ENCODE assay signal across 17 cellular contexts in the genomic region with DNA sequence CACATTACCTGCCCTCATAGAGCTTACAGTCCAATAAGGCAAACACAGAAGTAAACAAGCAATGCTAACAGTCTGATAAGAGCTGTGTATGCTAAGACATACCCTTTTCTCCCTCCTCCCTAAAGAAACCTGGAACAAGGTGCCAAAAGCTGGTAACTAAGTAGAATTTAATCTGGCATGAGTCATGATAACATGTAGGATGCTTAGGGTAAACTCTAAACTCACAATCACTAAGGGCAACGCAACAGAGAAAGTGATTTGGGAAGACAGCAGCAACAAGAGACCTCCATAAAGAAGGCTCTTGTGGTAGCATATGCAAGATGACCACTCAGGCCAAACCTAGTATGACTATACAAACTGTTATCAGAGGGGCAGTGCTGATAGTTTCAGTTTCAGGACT. TPM values are rescaled to one million over a fixed set of nuclear protein-coding genes. Genes with fewer than 3 reads are reported as not detected.
DNase-seq lines count a peak whose midpoint lies in the region; ATAC-seq, FAIRE-seq and TF ChIP-seq lines count a peak whose summit lies in the region.
"Had no signal": no experiment of that assay in that cellular context is flagged by ENCODE, and none has a peak within 500 bp of the region (broad histone marks: within the 10 kb centered on the region; RNA-seq: fewer than 3 reads in every experiment).

No MANE protein-coding gene starts in this region.

- H3K9me3 ChIP-seq in Panc1 (ENCODE audit: control insufficient read depth, insufficient read depth, low read depth, low read length): no peaks in the 10 kb centered on the region
- H3K9me3 ChIP-seq in GM12878 (replicated peaks; ENCODE audit: control insufficient read depth, insufficient read depth, low read length): peaks cover 6% of the 10 kb centered on the region
- H3K9me3 ChIP-seq in osteoblast (ENCODE audit: low read depth, low read length): no peaks in the 10 kb centered on the region

- peak overlapping the region; percentile 66; the same call in 1 of the 2 replicates for H3K27ac ChIP-seq in Panc1 (ENCODE audit: low read length)
- peak overlapping the region; percentile 27; the same call in 1 of the 2 replicates for H3K27ac ChIP-seq in GM12878 (ENCODE audit: control insufficient read depth, insufficient read depth)
- peak overlapping the region; percentile 59 for H3K27ac ChIP-seq in osteoblast (ENCODE audit: low read depth, low read length)
- H3K27ac ChIP-seq: BLaER1 treated with 17β-estradiol and CSF1 and Interleukin-3, amounts not matched to agents 10 nM and 100 nM had no signal

- TF ChIP-seq POLR2A in GM12892 (IDR thresholded peaks at IDR 0.05; ENCODE audit: low read depth, low read length) (no peak), GM12878 (IDR thresholded peaks at IDR 0.05; ENCODE audit: low read depth, low read length) (no peak)

- peak; percentile 71 for FAIRE-seq in GM12892 (lab: Jason Lieb, UNC)
- FAIRE-seq in GM12878 (lab: Jason Lieb, UNC): no peak
- FAIRE-seq: D721Med, HTR-8/SVneo had no signal

- H3K4me3 ChIP-seq in Panc1 (ENCODE audit: low read depth in 2 of 2, low read length in 2 of 2) (no peak overlapping the region), GM12878 (no peak overlapping the region), osteoblast (ENCODE audit: insufficient read depth, low read length) (no peak overlapping the region)
- H3K4me3 ChIP-seq: BLaER1 treated with 17β-estradiol and CSF1 and Interleukin-3, amounts not matched to agents 10 nM and 100 nM had no signal

- H3K79me2 ChIP-seq in GM12878 (ENCODE audit: control insufficient read depth, insufficient read depth, low read length) (peaks cover 95% of the 10 kb centered on the region), osteoblast (ENCODE audit: insufficient read depth, low read length) (peaks cover 85% of the 10 kb centered on the region)

- in situ Hi-C loops in Panc1 (cut with HindIII; ENCODE audit: low pct_unique_long_range_greater_than_20kb, low sequenced_read_pairs) (no loop called here), GM12878 (cut with MboI) (no loop called here)

- H3K4me2 ChIP-seq in GM12878 (ENCODE audit: control insufficient read depth, insufficient read depth): peak overlapping the region; percentile 8; the same call in 1 of the 2 replicates
- H3K4me2 ChIP-seq in osteoblast (ENCODE audit: insufficient read depth, low read length): peak overlapping the region; percentile 41
- H3K4me2 ChIP-seq: BLaER1 treated with 17β-estradiol and CSF1 and Interleukin-3, amounts not matched to agents 10 nM and 100 nM had no signal

- no peak overlapping the region for H2AFZ ChIP-seq in GM12878 (ENCODE audit: control insufficient read depth, low read depth, low read length)
- H2AFZ ChIP-seq in osteoblast (ENCODE audit: low read length): no peak overlapping the region

- no peak for TF ChIP-seq RAD21 in GM12878 (IDR thresholded peaks at IDR 0.05; ENCODE audit: insufficient read depth, low read depth, low read length)

- H3K36me3 ChIP-seq in Panc1 (ENCODE audit: control insufficient read depth, insufficient read depth, low read length) (no peaks in the 10 kb centered on the region), GM12878 (ENCODE audit: control insufficient read depth in 2 of 2, insufficient read depth in 2 of 2, low read length in 1 of 2) (peaks cover 0 to 8% of the 10 kb centered on the region in 2 experiments; a peak in 1 of 4 replicates), osteoblast (ENCODE audit: insufficient read depth, low read length) (no peaks in the 10 kb centered on the region)
- H3K36me3 ChIP-seq: BLaER1 treated with 17β-estradiol and CSF1 and Interleukin-3, amounts not matched to agents 10 nM and 100 nM had no signal

- ATAC-seq in Panc1 (no peak; the same call in 1 of the 2 replicates), GM12878 (0 out of 3 replicates have a peak, but pooled peaks have one; percentile 11), GM19463 (IDR thresholded peaks at IDR 0.05; ENCODE audit: unreplicated experiment) (no peak), HG02852 (IDR thresholded peaks at IDR 0.05; ENCODE audit: unreplicated experiment) (no peak)
- ATAC-seq: CD8-positive, alpha-beta T cell had no signal

- DNase-seq in GM12892 (ENCODE audit: insufficient read length): no peak
- no peak for DNase-seq in Panc1 (ENCODE audit: low read depth, low spot score)
- DNase-seq in GM12878 (ENCODE audit: low read depth, low spot score): no peak
- DNase-seq in osteoblast (ENCODE audit: insufficient read length, low spot score, missing footprints): no peak
- no peak for DNase-seq in HuH-7.5 (ENCODE audit: low spot score)
- DNase-seq in stimulated activated naive CD4-positive, alpha-beta T cell (lab: John Stamatoyannopoulos, UW): no peak
- DNase-seq: CD8-positive, alpha-beta T cell; DMS79; H9; NCI-H1105; NCI-H1694 treated with DMSO at 0.1 percent for 48 hours; NCI-H524 had no signal

- intact Hi-C loops in Panc1 (cut with micrococcal nuclease; ENCODE audit: unreplicated experiment) (no loop called here), GM12878 (cut with micrococcal nuclease; ENCODE audit: unreplicated experiment) (no loop called here)

- POLR2A ChIA-PET in Panc1 (lab: Charles Lee) (no interaction called here), GM12878 (lab: Charles Lee) (interaction anchor here (1.0 kb wide), 1 partner anchor 17 kb away, joined by 4 read pairs; no protein-coding TSS in a partner anchor)

- peaks cover 48% of the 10 kb centered on the region for H3K4me1 ChIP-seq in Panc1 (ENCODE audit: control insufficient read depth, insufficient read depth, low read length)
- peaks cover 63% of the 10 kb centered on the region for H3K4me1 ChIP-seq in GM12878 (ENCODE audit: control insufficient read depth, insufficient read depth, low read length)
- H3K4me1 ChIP-seq in osteoblast (ENCODE audit: insufficient read depth, low read length): peaks cover 48% of the 10 kb centered on the region

- no peak overlapping the region for H3K9ac ChIP-seq in GM12878 (ENCODE audit: control insufficient read depth, insufficient read depth, low read length)
- H3K9ac ChIP-seq: BLaER1 treated with 17β-estradiol and CSF1 and Interleukin-3, amounts not matched to agents 10 nM and 100 nM had no signal

- CTCF ChIA-PET in Panc1 (lab: Charles Lee) (no interaction called here), GM12878 (lab: Yijun Ruan, JAX) (interaction anchor here (0.9 to 1.5 kb wide), 3 partner anchors 9 to 70 kb away, joined by 3 to 4 read pairs (median 3); no protein-coding TSS in a partner anchor)

- H4K20me1 ChIP-seq in GM12878 (ENCODE audit: control insufficient read depth, insufficient read depth) (no peaks in the 10 kb centered on the region), osteoblast (ENCODE audit: insufficient read depth, low read length) (peaks cover 22% of the 10 kb centered on the region)

- no TSS peak for BruUV-seq in Panc1 (replicated peaks; lab: Mats Ljungman, UMichigan)
- BruUV-seq in GM12878 (replicated peaks; lab: Mats Ljungman, UMichigan): no TSS peak

- no peak for TF ChIP-seq CTCF in Panc1 (IDR thresholded peaks at IDR 0.05)
- no peak for TF ChIP-seq CTCF in GM12878 (IDR thresholded peaks at IDR 0.05 in 2 of 3, conservative IDR thresholded peaks at IDR 0.05 in 1 of 3; ENCODE audit: control insufficient read depth in 2 of 3, extremely low read depth in 1 of 3, insufficient read depth in 1 of 3, low read depth in 3 of 3, low read length in 3 of 3)
- no peak for TF ChIP-seq CTCF in osteoblast (IDR thresholded peaks at IDR 0.05; ENCODE audit: extremely low read depth, low read depth, low read length)

- 94% methylated on average over 1 of the region's 1 CpG for WGBS in GM12878 (ENCODE audit: insufficient coverage, insufficient replicate concordance, low lambda C conversion rate, missing lambda C conversion rate)

- H3K27me3 ChIP-seq in Panc1 (ENCODE audit: control insufficient read depth, insufficient read depth, low read length): no peaks in the 10 kb centered on the region
- H3K27me3 ChIP-seq in GM12878 (replicated peaks in 1 of 2; ENCODE audit: control insufficient read depth in 2 of 2, insufficient read depth in 2 of 2, low read length in 1 of 2): no peaks in the 10 kb centered on the region
- no peaks in the 10 kb centered on the region for H3K27me3 ChIP-seq in osteoblast (ENCODE audit: insufficient read depth, low read length)
- H3K27me3 ChIP-seq: BLaER1 treated with 17β-estradiol and CSF1 and Interleukin-3, amounts not matched to agents 10 nM and 100 nM had no signal

- no peak for TF ChIP-seq EP300 in GM12878 (IDR thresholded peaks at IDR 0.05; ENCODE audit: borderline replicate concordance in 1 of 2, control insufficient read depth in 1 of 2, low read depth in 2 of 2, low read length in 2 of 2)

- SMC1A ChIA-PET in GM12878 (lab: Charles Lee; ENCODE audit: uncharacterized antibody, unreplicated experiment): interaction anchor here (0.9 to 5.4 kb wide), 4 partner anchors 12 to 95 kb away, joined by 3 to 46 read pairs (median 4); no protein-coding TSS in a partner anchor

- RAD21 ChIA-PET in GM12878 (lab: Charles Lee; ENCODE audit: unreplicated experiment): interaction anchor here (0.6 to 1.7 kb wide), 5 partner anchors 14 to 96 kb away, joined by 3 to 5 read pairs (median 4); no protein-coding TSS in a partner anchor

TF ChIP-seq in GM12878, 131 proteins besides CTCF, POLR2A, EP300 and RAD21 (continues in another document):
- no peak for TF ChIP-seq RUNX3 (IDR thresholded peaks at IDR 0.05; ENCODE audit: low read length)
- no peak for TF ChIP-seq RBBP5 (conservative IDR thresholded peaks at IDR 0.05)
- no peak for TF ChIP-seq NR2F1 (conservative IDR thresholded peaks at IDR 0.05)

RNA-seq across cellular contexts. Expression of a gene that starts 55.5 kb away (rescaled TPM):
- 102 TPM for polyA plus RNA-seq in GM12892 (2012; ENCODE audit: missing spikeins)
- total RNA-seq in Panc1 (2021; ENCODE audit: unreplicated experiment) (161 TPM), GM12878 (2014; rRNA removed) (55.9 and 59.3 TPM in 2 replicates), GM12878 (2014; rRNA removed; fragmentation: Illumina TruSeq; extraction: Trizol) (70.5 and 76.5 TPM in 2 replicates), GM12878 (2021) (256 and 266 TPM in 2 replicates), osteoblast (220 and 336 TPM in 2 replicates)
- polyA plus RNA-seq in Panc1 (2012; ENCODE audit: insufficient read length): 113 TPM
- 732 and 834 TPM in 2 replicates for total RNA-seq in GM12878 (2013; cell fraction: nucleolus; rRNA removed)
- 15.6 TPM for polyA plus RNA-seq in GM12878 (2011; ENCODE audit: low read depth)
- polyA plus RNA-seq in GM12878 (2011; rRNA removed) (33.3 and 68.3 TPM in 2 replicates), GM12878 (2014; fragmentation: Illumina TruSeq; extraction: Trizol) (77.9 and 93.5 TPM in 2 replicates), GM12878 (2014; fragmentation: Nextera tagmentation; extraction: Ambion mirVana) (10 to 100 TPM; 10.3 to 27.5 TPM), GM12878 (2014; rRNA removed) (43.7 and 46.9 TPM in 2 replicates), GM12878 (2016; fragmentation: Nextera tagmentation; extraction: Ambion mirVana) (100 to 1,000 TPM; 189 to 191 TPM)
- polyA plus RNA-seq in GM12878 (2011; cell fraction: cytosol; rRNA removed): 16.2 and 18.4 TPM in 2 replicates
- polyA plus RNA-seq in GM12878 (2011; cell fraction: nucleus; rRNA removed): 21.3 TPM in 2 replicates
- 92.0 and 138 TPM in 2 replicates for polyA plus RNA-seq in GM12878 (2012)
- 25.2 and 53.3 TPM in 2 replicates for polyA minus RNA-seq in GM12878 (2011; rRNA and poly(A)+ RNA removed)
- 11.1 TPM in 2 replicates for polyA minus RNA-seq in GM12878 (2011; cell fraction: cytosol; rRNA and poly(A)+ RNA removed)
- polyA minus RNA-seq in GM12878 (2011; cell fraction: nucleus; rRNA and poly(A)+ RNA removed): 42.3 and 48.9 TPM in 2 replicates
